ENCODE assay signal across 8 cellular contexts in the genomic region with DNA sequence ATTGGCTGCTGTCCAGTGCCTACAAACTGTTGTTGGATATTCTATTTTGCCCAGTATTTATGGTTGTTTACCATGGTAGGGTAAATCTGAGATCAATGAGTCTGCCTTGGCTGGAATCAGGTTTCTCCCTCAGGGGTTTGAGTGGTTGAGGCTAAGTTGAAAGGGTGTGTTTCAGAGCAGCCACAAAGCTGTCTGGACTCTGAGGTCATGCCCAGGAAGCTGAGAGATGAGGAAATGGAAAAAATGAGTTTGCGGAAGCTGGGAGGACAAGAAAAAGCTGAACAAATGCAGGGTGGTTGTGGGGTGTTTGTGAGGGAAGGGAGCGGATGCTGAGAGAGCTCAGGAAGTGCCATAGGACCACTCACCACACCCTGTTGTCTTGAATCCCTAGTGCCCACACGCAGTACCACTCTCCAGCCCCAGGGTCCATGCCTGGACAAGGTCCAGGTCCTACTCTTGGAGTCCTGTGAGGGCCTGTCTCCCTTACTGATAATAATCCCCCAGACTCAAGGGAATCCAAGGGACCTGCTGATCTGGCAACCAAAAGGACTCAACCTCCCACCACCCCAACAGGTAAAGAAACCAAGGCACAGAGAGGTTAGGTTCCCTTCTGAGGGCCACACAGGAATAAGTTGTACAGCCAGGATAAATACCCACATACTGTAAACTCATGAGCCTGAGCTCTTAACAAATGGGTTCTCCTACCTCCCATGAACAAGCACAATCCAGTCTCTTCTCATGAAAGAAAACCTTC.
DNase-seq lines count a peak whose midpoint lies in the region; ATAC-seq and TF ChIP-seq lines count a peak whose summit lies in the region.

No MANE protein-coding gene starts in this region.

- peak; percentile 45 for DNase-seq in AG04450 (ENCODE audit: low read depth, low spot score)
- peak; percentile 70 for DNase-seq in GM13977 (ENCODE audit: low spot score)
- DNase-seq in SJSA1 (ENCODE audit: low read depth in 1 of 2, low spot score in 2 of 2), result peak; percentile 86 to 93
- DNase-seq in dermis blood vessel endothelial cell, result peak; percentile 92
- DNase-seq in mucosa of descending colon, result peak in 1 of 3 donors; percentile 55

- H3K27me3 ChIP-seq in AG04450 (ENCODE audit: control insufficient read depth, insufficient read depth, low read length) (no peaks in the 10 kb centered on the region), SJSA1 (replicated peaks) (no peaks in the 10 kb centered on the region)

- no peak for TF ChIP-seq CTCF in AG04450 (IDR thresholded peaks at IDR 0.05; ENCODE audit: low read depth, low read length)
- no peak for TF ChIP-seq CTCF in GM13977 (IDR thresholded peaks at IDR 0.05; ENCODE audit: extremely low read depth, insufficient read depth, missing control alignments)
- TF ChIP-seq CTCF in mucosa of descending colon (IDR thresholded peaks at IDR 0.05), result no peak

- H3K4me3 ChIP-seq in AG04450 (ENCODE audit: low read depth, low read length), result no peak overlapping the region
- no peak overlapping the region for H3K4me3 ChIP-seq in SJSA1
- no peak overlapping the region for H3K4me3 ChIP-seq in mucosa of descending colon

- H3K36me3 ChIP-seq in SJSA1 (no peaks in the 10 kb centered on the region), mucosa of descending colon (ENCODE audit: low read depth) (no peaks in the 10 kb centered on the region)

- intact Hi-C loops in mucosa of descending colon (cut with DNase I, micrococcal nuclease), result no loop called here

- POLR2A ChIA-PET in AG04450 (lab: Yijun Ruan, JAX), result no interaction called here

- H3K4me1 ChIP-seq in SJSA1 (replicated peaks) (peaks cover 57% of the 10 kb centered on the region), mucosa of descending colon (ENCODE audit: low read depth) (no peaks in the 10 kb centered on the region)

- H3K9me3 ChIP-seq in AG04450 (ENCODE audit: control insufficient read depth, insufficient read depth, low read length), result no peaks in the 10 kb centered on the region
- H3K9me3 ChIP-seq in SJSA1 (replicated peaks), result no peaks in the 10 kb centered on the region
- H3K9me3 ChIP-seq in mucosa of descending colon, result no peaks in the 10 kb centered on the region

- CTCF ChIA-PET in AG04450 (lab: Charles Lee), result no interaction called here

- in situ Hi-C loops in GM13977 (cut with MboI; ENCODE audit: low pct_unique_long_range_greater_than_20kb, low sequenced_read_pairs, unreplicated experiment), result no loop called here

- ATAC-seq in HG03354 (IDR thresholded peaks at IDR 0.05; ENCODE audit: poor library complexity, severe bottlenecking, unreplicated experiment) (peak; percentile 59), mucosa of descending colon (peak; percentile 84), GM21576 (IDR thresholded peaks at IDR 0.05; ENCODE audit: unreplicated experiment) (no peak), HG03280 (IDR thresholded peaks at IDR 0.05; ENCODE audit: unreplicated experiment) (no peak)

- H3K27ac ChIP-seq in AG04450 (ENCODE audit: low read depth, low read length) (peak overlapping the region; percentile 31), SJSA1 (peak overlapping the region; percentile 89)

Comparison
In these comparisons a context has a peak if more than half of its experiments do, and no peak if none do; other contexts are left out.
1. ATAC-seq: peak in HG03354 (single experiment) and mucosa of descending colon (single experiment); none in GM21576 (single experiment) and HG03280 (single experiment).